ENCODE assay signal across 27 cellular contexts in the genomic region with DNA sequence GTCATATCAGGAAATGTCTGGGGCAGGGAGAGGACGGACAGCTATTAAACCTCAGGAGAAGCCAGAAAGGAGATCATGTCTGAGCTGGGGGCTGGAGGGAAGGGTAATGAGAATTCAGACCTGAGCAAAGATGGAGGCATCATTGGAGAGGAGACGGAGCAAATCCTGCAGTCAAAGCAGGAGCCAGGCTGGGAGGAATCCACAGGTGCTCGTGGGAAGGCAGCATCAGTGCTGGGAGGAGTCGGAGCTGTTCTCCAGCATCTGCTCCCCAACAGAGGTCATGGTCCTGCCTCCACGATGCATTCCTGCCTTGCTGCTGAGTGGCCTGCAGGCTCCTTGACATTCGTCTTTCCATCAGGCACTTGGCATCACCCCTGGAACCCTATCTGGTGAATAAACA.
"Had no signal": no experiment of that assay in that cellular context is flagged by ENCODE, and none has a peak within 500 bp of the region (broad histone marks: within the 10 kb centered on the region; RNA-seq: fewer than 3 reads in every experiment).

No MANE protein-coding gene starts in this region.

- FAIRE-seq: islet of Langerhans, kidney, small intestine, urothelium cell line had no signal

- H3K27me3 ChIP-seq: left lung, neural progenitor cell, ovary, sigmoid colon, testis, thyroid gland, upper lobe of right lung had no signal

- H3K9me3 ChIP-seq: left lung, lower lobe of right lung, ovary, sigmoid colon, testis, thyroid gland, upper lobe of right lung had no signal

- H3K4me2 ChIP-seq: neural progenitor cell had no signal

- H3K27ac ChIP-seq: left lung, lower lobe of right lung, neural progenitor cell, ovary, spleen, testis, upper lobe of right lung had no signal

- H3K36me3 ChIP-seq: left lung, lower lobe of right lung, neural progenitor cell, ovary, sigmoid colon, spleen, thyroid gland, upper lobe of right lung had no signal

- H3K4me1 ChIP-seq: neural progenitor cell had no signal

- H3K4me3 ChIP-seq: left lung, lower lobe of right lung, neural progenitor cell, ovary, sigmoid colon, spleen, testis, thyroid gland, upper lobe of right lung had no signal

- H2AFZ ChIP-seq: neural progenitor cell had no signal

- DNase-seq: hypothalamus; immature natural killer cell; kidney; left colon; left lung; lower lobe of right lung; mammary epithelial cell; mesenchymal stem cell; naive B cell; natural killer cell; nephron progenitor cell; ovary; retina; right cardiac atrium; small intestine; spleen; stimulated activated CD4-positive, alpha-beta T cell treated with anti-CD3 and anti-CD28 coated beads, Interleukin-4, amount 100 ng/mL, for 24 hours; stimulated activated naive CD4-positive, alpha-beta T cell; stimulated activated naive CD8-positive, alpha-beta T cell treated with anti-CD3 and anti-CD28 coated beads, Interleukin-15, amount 100 ng/mL, for 72 hours; testis; thyroid gland; trophoblast cell; upper lobe of right lung had no signal

- H3K9ac ChIP-seq: neural progenitor cell had no signal
